ENCODE assay signal across 9 cellular contexts in the genomic region with DNA sequence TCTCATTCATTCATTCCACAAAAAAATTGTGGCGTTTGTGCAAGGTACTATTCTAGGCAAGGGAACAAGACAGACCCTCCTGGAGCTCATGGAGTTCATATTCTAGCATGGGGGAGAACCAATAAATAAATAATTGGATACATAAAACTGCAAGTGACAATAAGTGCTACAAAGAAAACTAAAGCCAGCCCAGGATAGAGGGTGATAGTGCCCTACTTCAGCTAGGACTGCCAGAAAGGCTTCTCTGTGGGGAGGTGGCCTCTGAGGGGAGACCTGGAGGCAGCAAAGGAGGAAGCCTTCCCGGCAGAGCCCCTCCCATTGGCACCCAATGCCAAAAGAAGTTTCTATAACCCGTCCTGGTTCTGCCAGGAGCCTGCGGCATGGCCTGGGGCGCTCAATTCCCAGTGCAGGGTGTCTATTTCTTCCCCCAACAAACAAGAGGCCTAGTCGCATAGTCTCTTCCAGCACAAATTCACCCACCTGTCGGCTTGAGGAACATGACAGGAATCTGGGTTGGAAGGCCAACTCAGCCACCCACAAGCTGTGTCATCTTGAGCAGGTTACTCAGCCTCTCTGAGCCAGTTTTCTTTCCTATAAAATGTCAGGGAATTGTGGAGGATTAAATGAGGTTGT.
DNase-seq lines count a peak whose midpoint lies in the region; ATAC-seq and TF ChIP-seq lines count a peak whose summit lies in the region.
"Had no signal": no experiment of that assay in that cellular context is flagged by ENCODE, and none has a peak within 500 bp of the region (broad histone marks: within the 10 kb centered on the region; RNA-seq: fewer than 3 reads in every experiment).

No MANE protein-coding gene starts in this region.

- peaks cover 29% of the 10 kb centered on the region; the same call in 1 of the 2 replicates for H3F3A ChIP-seq in PC-9 (ENCODE audit: insufficient read depth, low read depth)

- peak; percentile 32 for DNase-seq in GM13976 (ENCODE audit: low spot score)
- peak in 1 of 2 experiments; percentile 57 for DNase-seq in PC-9
- DNase-seq in endodermal cell = peak; percentile 36
- DNase-seq in gastrocnemius medialis = peak in 1 of 2 donors; percentile 48
- no peak for DNase-seq in COLO668 (lab: John Stamatoyannopoulos, UW; ENCODE audit: unreplicated experiment)
- DNase-seq: NCI-H446 treated with DMSO at 0.1 percent for 48 hours had no signal

- no peak overlapping the region for H3K27ac Mint-ChIP-seq in endodermal cell

- peaks cover 15% of the 10 kb centered on the region for H3K4me1 Mint-ChIP-seq in endodermal cell

- H3K4me1 ChIP-seq in PC-9 (replicated peaks; ENCODE audit: insufficient read depth) = peaks cover 55% of the 10 kb centered on the region
- peaks cover 3% of the 10 kb centered on the region for H3K4me1 ChIP-seq in endodermal cell (ENCODE audit: control insufficient read depth, insufficient read depth, low read length)
- peaks cover 16 to 28% of the 10 kb centered on the region in 2 donors for H3K4me1 ChIP-seq in gastrocnemius medialis

- no peak overlapping the region for H3K4me3 Mint-ChIP-seq in endodermal cell

- no peaks in the 10 kb centered on the region for H3K36me3 ChIP-seq in PC-9 (ENCODE audit: low read depth)
- H3K36me3 ChIP-seq in endodermal cell (ENCODE audit: control insufficient read depth, insufficient read depth, low read length) = no peaks in the 10 kb centered on the region
- no peaks in the 10 kb centered on the region for H3K36me3 ChIP-seq in gastrocnemius medialis

- ATAC-seq in gastrocnemius medialis (peak in 1 of 2 donors; percentile 8), GM18517 (IDR thresholded peaks at IDR 0.05; ENCODE audit: unreplicated experiment) (no peak), GM21723 (IDR thresholded peaks at IDR 0.05; ENCODE audit: unreplicated experiment) (no peak)

- 88 to 97% methylated on average over 4 to 7 of the region's 7 CpGs for whole genome bisulfite sequencing in endodermal cell (ENCODE audit: insufficient coverage in 1 of 2, insufficient read length in 1 of 2), 2 experiments

- BruUV-seq in PC-9 (replicated peaks; lab: Mats Ljungman, UMichigan) = no TSS peak

- no peak for TF ChIP-seq POLR2A in gastrocnemius medialis (IDR thresholded peaks at IDR 0.05)

- no peaks in the 10 kb centered on the region for H3K79me2 ChIP-seq in PC-9 (ENCODE audit: low read depth)

- H3K9ac ChIP-seq in endodermal cell (ENCODE audit: extremely low read depth, low read length, poor library complexity, severe bottlenecking) = no peak overlapping the region

- no peaks in the 10 kb centered on the region for H3K9me2 ChIP-seq in PC-9 (ENCODE audit: insufficient read depth)

- H3K4me2 ChIP-seq in PC-9 = peak overlapping the region; percentile 66

- no peak overlapping the region for H2AFZ ChIP-seq in PC-9

- no peaks in the 10 kb centered on the region for H3K36me3 Mint-ChIP-seq in endodermal cell (ENCODE audit: low read depth)

- no peaks in the 10 kb centered on the region for H4K20me1 ChIP-seq in PC-9 (ENCODE audit: insufficient read depth)

- peaks cover 3% of the 10 kb centered on the region for H3K27me3 Mint-ChIP-seq in endodermal cell (ENCODE audit: insufficient read depth)

- H3K9me3 Mint-ChIP-seq in endodermal cell = no peaks in the 10 kb centered on the region

- intact Hi-C loops in PC-9 (cut with micrococcal nuclease; ENCODE audit: unreplicated experiment) = loop anchor here (1.0 to 10.0 kb wide), 15 partner anchors 37 to 413 kb away; no protein-coding TSS in a partner anchor
- intact Hi-C loops in gastrocnemius medialis (cut with DNase I; ENCODE audit: low total_unique reads) = loop anchor here (1.0 to 5.0 kb wide), 2 partner anchors 95 to 350 kb away; no protein-coding TSS in a partner anchor

- H3K27ac ChIP-seq in PC-9 (peak overlapping the region; percentile 66), endodermal cell (ENCODE audit: low read depth, low read length) (no peak overlapping the region), gastrocnemius medialis (peak overlapping the region; percentile 36 to 88 (median 80))

- H3K9me3 ChIP-seq in PC-9 (ENCODE audit: insufficient read depth, low read depth) (no peaks in the 10 kb centered on the region), endodermal cell (ENCODE audit: control insufficient read depth, low read length) (no peaks in the 10 kb centered on the region), gastrocnemius medialis (no peaks in the 10 kb centered on the region)
- H3K9me3 ChIP-seq: testis had no signal

- CTCF ChIA-PET in PC-9 (lab: Charles Lee) = interaction anchor here (1.4 kb wide), 1 partner anchor 97 kb away, joined by 3 read pairs; no protein-coding TSS in a partner anchor

- H3K27me3 ChIP-seq in PC-9 (ENCODE audit: insufficient read depth, low read depth) (no peaks in the 10 kb centered on the region), endodermal cell (ENCODE audit: control insufficient read depth, insufficient read depth, low read length, poor library complexity, severe bottlenecking) (no peaks in the 10 kb centered on the region), gastrocnemius medialis (no peaks in the 10 kb centered on the region)
- H3K27me3 ChIP-seq: testis had no signal

- in situ Hi-C loops in GM13976 (cut with MboI; ENCODE audit: low sequenced_read_pairs, unreplicated experiment) (no loop called here), gastrocnemius medialis (cut with MboI; ENCODE audit: low sequenced_read_pairs in 4 of 4) (no loop called here)

- H3K4me3 ChIP-seq in PC-9 (peak overlapping the region; percentile 22; the same call in 1 of the 2 replicates), endodermal cell (ENCODE audit: low read length) (no peak overlapping the region), gastrocnemius medialis (no peak overlapping the region)
- H3K4me3 ChIP-seq: testis had no signal

- no peak for TF ChIP-seq CTCF in GM13976 (IDR thresholded peaks at IDR 0.05; ENCODE audit: borderline replicate concordance, control extremely low read depth, extremely low read depth, insufficient read depth, missing control alignments)
- peak; percentile 29; the same call in 1 of the 2 replicates for TF ChIP-seq CTCF in PC-9 (conservative IDR thresholded peaks at IDR 0.05)
- no peak for TF ChIP-seq CTCF in endodermal cell (conservative IDR thresholded peaks at IDR 0.05)
- TF ChIP-seq CTCF in gastrocnemius medialis (IDR thresholded peaks at IDR 0.05 in 4 of 5, conservative IDR thresholded peaks at IDR 0.05 in 1 of 5) = no peak

- POLR2A ChIA-PET in PC-9 (lab: Charles Lee; ENCODE audit: unreplicated experiment) = interaction anchor here (0.8 kb wide), 1 partner anchor 95 kb away, joined by 3 read pairs; a partner anchor contains a TSS
